In genomic region chr22:29757096-29757495, GRCh38 we compare ENCODE assay signal across 22 cellular contexts.
"Had no signal": no experiment of that assay in that cellular context is flagged by ENCODE, and none has a peak within 500 bp of the region (broad histone marks: within the 10 kb centered on the region; RNA-seq: fewer than 3 reads in every experiment).

No MANE protein-coding gene starts in this region.

- ATAC-seq: Panc1, SK-N-SH treated with all-trans-retinoic acid at 6 μM for 48 hours had no signal

- H3K27ac ChIP-seq: HL-60, SJCRH30 had no signal

- H3K9me3 ChIP-seq: MG63, SJCRH30 had no signal

- H3K27me3 ChIP-seq: MG63, SJCRH30 had no signal

- H3K36me3 ChIP-seq: MG63, SJCRH30 had no signal

- H3K4me3 ChIP-seq: MG63, SJCRH30 had no signal

- H3K4me1 ChIP-seq: SJCRH30 had no signal

- DNase-seq: Karpas-422, KG1, NCI-H1092, NCI-H1105 treated with DMSO at 0.1 percent for 48 hours, NCI-H1417 treated with DMSO at 0.1 percent for 48 hours, NCI-H146, NCI-H1694 treated with DMSO at 0.1 percent for 48 hours, NCI-H1930, NCI-H2081, NCI-H2171, NCI-H226, NCI-H446, NCI-H510A, NCI-H524 treated with DMSO at 0.1 percent for 48 hours, NCI-H774, SHP77, SJCRH30 had no signal

- FAIRE-seq: HTR-8/SVneo had no signal
